18 cellular contexts compared by ENCODE assay signal in the genomic region with DNA sequence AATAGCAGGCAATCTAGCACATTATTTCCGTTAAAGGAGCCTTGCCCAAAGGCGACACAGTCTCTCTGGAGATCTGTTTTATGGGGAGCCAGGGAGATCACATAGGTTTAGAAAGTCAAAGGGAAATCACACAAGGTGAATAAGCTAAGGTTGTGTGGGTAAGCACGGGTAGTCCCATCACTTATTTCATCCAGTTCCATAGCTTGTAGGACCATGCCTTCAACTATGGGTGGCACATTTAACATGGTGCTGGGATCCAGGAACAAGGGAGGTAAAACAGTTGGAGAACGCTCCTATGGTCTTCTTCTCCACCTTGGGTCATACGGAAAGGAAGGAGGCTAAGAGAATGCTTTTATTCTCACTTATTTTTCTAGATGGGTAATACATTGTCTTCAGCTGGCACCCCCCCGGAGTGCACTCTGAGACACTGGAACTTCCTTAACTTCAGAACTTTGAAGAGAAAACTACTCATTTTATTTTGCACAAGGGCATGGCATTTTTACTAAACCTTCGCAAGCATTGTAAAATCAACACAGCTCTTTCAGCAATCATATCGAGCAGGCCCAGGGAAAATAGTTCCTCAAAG.
DNase-seq lines count a peak whose midpoint lies in the region; ATAC-seq, FAIRE-seq and TF ChIP-seq lines count a peak whose summit lies in the region.
"Had no signal": no experiment of that assay in that cellular context is flagged by ENCODE, and none has a peak within 500 bp of the region (broad histone marks: within the 10 kb centered on the region; RNA-seq: fewer than 3 reads in every experiment).

No MANE protein-coding gene starts in this region.

- peaks cover 39 to 69% of the 10 kb centered on the region in 2 donors for H3K9me3 ChIP-seq in breast epithelium
- H3K9me3 ChIP-seq: prostate gland had no signal

- TF ChIP-seq CTCF in MCF 10A (IDR thresholded peaks at IDR 0.05; ENCODE audit: unreplicated experiment) (no peak), breast epithelium (IDR thresholded peaks at IDR 0.05) (no peak), bronchial epithelial cell (IDR thresholded peaks at IDR 0.05; ENCODE audit: insufficient read depth, low read length, severe bottlenecking) (no peak)

- no peak for TF ChIP-seq POLR2A in breast epithelium (IDR thresholded peaks at IDR 0.05)

- CTCF ChIA-PET in MCF 10A (lab: Yijun Ruan, JAX): interaction anchor here (0.6 to 1.4 kb wide), 2 partner anchors 11 to 105 kb away, joined by 4 to 7 read pairs; no protein-coding TSS in a partner anchor

- no peak overlapping the region for H3K27ac ChIP-seq in breast epithelium
- H3K27ac ChIP-seq: prostate gland, RWPE1 had no signal

- POLR2A ChIA-PET in MCF 10A (lab: Yijun Ruan, JAX): interaction anchor here (0.6 to 1.0 kb wide), 2 partner anchors 12 to 86 kb away, joined by 3 read pairs; no protein-coding TSS in a partner anchor

- FAIRE-seq in bronchial epithelial cell (lab: Jason Lieb, UNC): no peak
- FAIRE-seq: endometrium had no signal

- H3K27ac Mint-ChIP-seq in MCF 10A (ENCODE audit: low read depth, unreplicated experiment): no peak overlapping the region
- H3K27ac Mint-ChIP-seq: activated CD4-positive, alpha-beta memory T cell treated with anti-CD3 and anti-CD28 coated beads, Interleukin-2, amount 10 ng/mL, durations not matched to agents 7 days and 5 days; T-helper 17 cell had no signal

- H3K27me3 Mint-ChIP-seq in MCF 10A (ENCODE audit: insufficient read depth, unreplicated experiment): no peaks in the 10 kb centered on the region
- H3K27me3 Mint-ChIP-seq: activated CD4-positive, alpha-beta memory T cell treated with anti-CD3 and anti-CD28 coated beads, Interleukin-2, amount 10 ng/mL, durations not matched to agents 7 days and 5 days; central memory CD8-positive, alpha-beta T cell; T-helper 17 cell had no signal

- H3K36me3 Mint-ChIP-seq in MCF 10A (ENCODE audit: insufficient read depth, unreplicated experiment): no peaks in the 10 kb centered on the region

- no peak for ATAC-seq in GM21447 (IDR thresholded peaks at IDR 0.05; ENCODE audit: unreplicated experiment)
- ATAC-seq: T-helper 17 cell had no signal

- peaks cover 18% of the 10 kb centered on the region for H3K9me3 Mint-ChIP-seq in MCF 10A (ENCODE audit: unreplicated experiment)

- no peak overlapping the region for H3K4me3 Mint-ChIP-seq in MCF 10A (ENCODE audit: unreplicated experiment)
- H3K4me3 Mint-ChIP-seq: activated CD4-positive, alpha-beta memory T cell treated with anti-CD3 and anti-CD28 coated beads, Interleukin-2, amount 10 ng/mL, durations not matched to agents 7 days and 5 days; central memory CD8-positive, alpha-beta T cell; T-helper 17 cell had no signal

- DNase-seq in MCF 10A (ENCODE audit: unreplicated experiment) (peak; percentile 19), breast epithelium (ENCODE audit: low spot score in 2 of 2) (no peak), MV-4-11 (lab: John Stamatoyannopoulos, UW) (peak; percentile 7), bronchial epithelial cell (ENCODE audit: low read depth) (peak; percentile 12), NCI-H2171 (lab: John Stamatoyannopoulos, UW) (no peak)
- DNase-seq in stimulated activated CD8-positive, alpha-beta memory T cell treated with anti-CD3 and anti-CD28 coated beads, Interleukin-4, amount 100 ng/mL, for 48 hours: peak; percentile 48
- DNase-seq in activated effector memory CD4-positive, alpha-beta T cell treated with Interleukin-2 at 50 U/mL for 16 hours: no peak
- DNase-seq: activated CD4-positive, alpha-beta memory T cell treated with anti-CD3 and anti-CD28 coated beads, Interleukin-2, amount 10 ng/mL, durations not matched to agents 7 days and 5 days; DMS79 treated with DMSO at 0.1 percent for 48 hours; KG1; NCI-H1694 treated with DMSO at 0.1 percent for 48 hours; NCI-H524; T-helper 17 cell had no signal

- intact Hi-C loops in MCF 10A (cut with micrococcal nuclease) (loop anchor here (5.0 kb wide), 1 partner anchor 185 kb away; no protein-coding TSS in a partner anchor), breast epithelium (cut with DNase I; ENCODE audit: low total_unique reads) (no loop called here)

- H3K4me1 ChIP-seq in breast epithelium: no peaks in the 10 kb centered on the region
- H3K4me1 ChIP-seq: prostate gland had no signal

- H3K4me1 Mint-ChIP-seq in MCF 10A (ENCODE audit: insufficient read depth, unreplicated experiment): no peaks in the 10 kb centered on the region
- H3K4me1 Mint-ChIP-seq: activated CD4-positive, alpha-beta memory T cell treated with anti-CD3 and anti-CD28 coated beads, Interleukin-2, amount 10 ng/mL, durations not matched to agents 7 days and 5 days; central memory CD8-positive, alpha-beta T cell; T-helper 17 cell had no signal

- no TSS peak for BruUV-seq in MCF 10A (replicated peaks; lab: Mats Ljungman, UMichigan)

- H3K27me3 ChIP-seq in breast epithelium (no peaks in the 10 kb centered on the region), bronchial epithelial cell (ENCODE audit: control insufficient read depth, insufficient read depth, low read length) (no peaks in the 10 kb centered on the region)

- no peaks in the 10 kb centered on the region for H3K36me3 ChIP-seq in breast epithelium
- no peaks in the 10 kb centered on the region for H3K36me3 ChIP-seq in bronchial epithelial cell (ENCODE audit: control insufficient read depth, insufficient read depth, low read length)
- H3K36me3 ChIP-seq: prostate gland had no signal

- H3K4me3 ChIP-seq in breast epithelium: no peak overlapping the region
- H3K4me3 ChIP-seq in bronchial epithelial cell (ENCODE audit: low read depth, low read length): no peak overlapping the region
- H3K4me3 ChIP-seq: prostate gland had no signal

Comparison
In these comparisons a context has a peak if more than half of its experiments do, and no peak if none do; other contexts are left out.
1. DNase-seq: peak in MCF 10A (single experiment), MV-4-11 (single experiment), bronchial epithelial cell (single experiment) and stimulated activated CD8-positive, alpha-beta memory T cell treated with anti-CD3 and anti-CD28 coated beads, Interleukin-4, amount 100 ng/mL, for 48 hours (single experiment); none in breast epithelium (0 of 2), NCI-H2171 (single experiment) and activated effector memory CD4-positive, alpha-beta T cell treated with Interleukin-2 at 50 U/mL for 16 hours (single experiment).